14 cellular contexts compared by ENCODE assay signal in genomic region chr11:9095421-9095820, GRCh38. TPM values are rescaled to one million over a fixed set of nuclear protein-coding genes. Genes with fewer than 3 reads are reported as not detected.
A peak's percentile ranks its signal among the peaks of the same experiment; 100 is the strongest.
DNase-seq lines count a peak whose midpoint lies in the region; ATAC-seq, FAIRE-seq and TF ChIP-seq lines count a peak whose summit lies in the region.
"Had no signal": no experiment of that assay in that cellular context is flagged by ENCODE, and none has a peak within 500 bp of the region (broad histone marks: within the 10 kb centered on the region; RNA-seq: fewer than 3 reads in every experiment).

No MANE protein-coding gene starts in this region.

- H3K4me1 Mint-ChIP-seq in activated CD4-positive, alpha-beta T cell treated with anti-CD3 and anti-CD28 coated beads for 36 hours = no peaks in the 10 kb centered on the region

- POLR2A ChIA-PET in activated CD4-positive, alpha-beta T cell treated with anti-CD3 and anti-CD28 coated beads for 36 hours (lab: Charles Lee) = no interaction called here

- peak overlapping the region; percentile 65 for H3K18ac ChIP-seq in neuronal stem cell (ENCODE audit: low read length)

- no peaks in the 10 kb centered on the region for H3K79me2 ChIP-seq in GM23248 (ENCODE audit: insufficient read depth)

- no peaks in the 10 kb centered on the region for H3K36me3 Mint-ChIP-seq in activated CD4-positive, alpha-beta T cell treated with anti-CD3 and anti-CD28 coated beads for 36 hours (ENCODE audit: low read depth)
- H3K36me3 Mint-ChIP-seq: type B pancreatic cell had no signal

- ATAC-seq in activated CD4-positive, alpha-beta T cell treated with anti-CD3 and anti-CD28 coated beads for 36 hours = no peak
- no peak for ATAC-seq in GM21526 (IDR thresholded peaks at IDR 0.05; ENCODE audit: low FRiP score, unreplicated experiment)

- no peaks in the 10 kb centered on the region for H3K9me3 ChIP-seq in WERI-Rb-1 (ENCODE audit: severe bottlenecking)
- H3K9me3 ChIP-seq in neuronal stem cell (replicated peaks in 1 of 2; ENCODE audit: control insufficient read depth in 2 of 2, insufficient read depth in 1 of 2, low read depth in 1 of 2, low read length in 2 of 2) = no peaks in the 10 kb centered on the region
- no peaks in the 10 kb centered on the region for H3K9me3 ChIP-seq in GM23248 (ENCODE audit: low read depth)

- H3K36me3 ChIP-seq in WERI-Rb-1 (no peaks in the 10 kb centered on the region), neuronal stem cell (replicated peaks in 1 of 2; ENCODE audit: control insufficient read depth in 2 of 2, insufficient read depth in 2 of 2, low read length in 2 of 2) (no peaks in the 10 kb centered on the region), GM23248 (ENCODE audit: low read depth) (no peaks in the 10 kb centered on the region)

- peak; percentile 41 for DNase-seq in activated CD4-positive, alpha-beta T cell treated with anti-CD3 and anti-CD28 coated beads for 36 hours
- no peak for DNase-seq in activated CD4-positive, alpha-beta T cell treated with anti-CD3 and anti-CD28 coated beads, Interleukin-2, amount 50 U/mL, for 1 hour
- DNase-seq in GM18507 (ENCODE audit: extremely low spot score, insufficient read length, low read depth) (no peak), WERI-Rb-1 (peak; percentile 37), neuronal stem cell (ENCODE audit: low spot score) (no peak), amniotic stem cell (lab: John Stamatoyannopoulos, UW) (no peak), GM23248 (no peak)
- DNase-seq: activated T-cell treated with anti-CD3 and anti-CD28 coated beads for 4 hours, amygdala, NCI-H446 treated with DMSO at 0.1 percent for 48 hours, nephron progenitor cell had no signal

- no peak overlapping the region for H4K8ac ChIP-seq in neuronal stem cell (ENCODE audit: low read depth, low read length)

- CTCF ChIA-PET in activated CD4-positive, alpha-beta T cell treated with anti-CD3 and anti-CD28 coated beads for 36 hours (lab: Charles Lee) = interaction anchor here (0.6 to 2.8 kb wide), 7 partner anchors 9 to 326 kb away, joined by 3 to 12 read pairs (median 4); no protein-coding TSS in a partner anchor

- H3K4me2 ChIP-seq in neuronal stem cell (ENCODE audit: insufficient read depth, low read length, poor library complexity, severe bottlenecking) (no peak overlapping the region), GM23248 (ENCODE audit: unreplicated experiment) (no peak overlapping the region)

- WGBS in neuronal stem cell (ENCODE audit: extremely low coverage in 2 of 2, insufficient read length in 2 of 2, insufficient replicate concordance in 1 of 2), 2 donors = no CpG with 5 or more reads among the region's 12 CpGs
- WGBS in GM23248 (ENCODE audit: low coverage in 1 of 2, low lambda C conversion rate in 2 of 2, missing lambda C conversion rate in 2 of 2), 2 experiments = 86 to 90% methylated on average over 10 to 12 of the region's 12 CpGs

- H4K20me1 ChIP-seq in GM23248 (ENCODE audit: insufficient read depth) = no peaks in the 10 kb centered on the region

- no peak overlapping the region for H2BK5ac ChIP-seq in neuronal stem cell (ENCODE audit: low read length)

- H4K91ac ChIP-seq in neuronal stem cell (ENCODE audit: low read depth, low read length, poor library complexity) = no peak overlapping the region

- H3K4ac ChIP-seq in neuronal stem cell (ENCODE audit: low read length) = no peak overlapping the region

- H3K9ac ChIP-seq in neuronal stem cell (ENCODE audit: low read depth, low read length, poor library complexity) (no peak overlapping the region), GM23248 (no peak overlapping the region)

- in situ Hi-C loops in GM23248 (cut with MboI) = no loop called here

- H2BK120ac ChIP-seq in neuronal stem cell (ENCODE audit: low read depth, low read length) = no peak overlapping the region

- H2BK15ac ChIP-seq in neuronal stem cell (ENCODE audit: low read length) = no peak overlapping the region

- no peaks in the 10 kb centered on the region for H3F3A ChIP-seq in GM23248 (ENCODE audit: insufficient read depth)

- TF ChIP-seq CTCF in WERI-Rb-1 (IDR thresholded peaks at IDR 0.05; ENCODE audit: low read depth, low read length) = peak; percentile 72

- no peak overlapping the region for H3K27ac Mint-ChIP-seq in activated CD4-positive, alpha-beta T cell treated with anti-CD3 and anti-CD28 coated beads for 36 hours
- H3K27ac Mint-ChIP-seq: nephron progenitor cell, type B pancreatic cell had no signal

- peak overlapping the region; percentile 83 for H2AK5ac ChIP-seq in neuronal stem cell (ENCODE audit: low read depth, low read length)

- H3K27ac ChIP-seq in WERI-Rb-1 = no peak overlapping the region
- H3K27ac ChIP-seq in neuronal stem cell (replicated peaks; ENCODE audit: low read length) = no peak overlapping the region
- no peak overlapping the region for H3K27ac ChIP-seq in GM23248
- H3K27ac ChIP-seq: RWPE1 had no signal

- H3K4me1 ChIP-seq in neuronal stem cell (ENCODE audit: control insufficient read depth in 2 of 2, insufficient read depth in 1 of 2, low read depth in 1 of 2, low read length in 2 of 2) (peaks cover 3 to 5% of the 10 kb centered on the region in 2 donors), GM23248 (ENCODE audit: insufficient read depth) (no peaks in the 10 kb centered on the region)

- H2BK12ac ChIP-seq in neuronal stem cell (ENCODE audit: low read length) = peak overlapping the region; percentile 65

- no peak overlapping the region for H3K14ac ChIP-seq in neuronal stem cell (ENCODE audit: low read length)

- no peaks in the 10 kb centered on the region for H3K9me3 Mint-ChIP-seq in activated CD4-positive, alpha-beta T cell treated with anti-CD3 and anti-CD28 coated beads for 36 hours (ENCODE audit: low read depth)
- H3K9me3 Mint-ChIP-seq: nephron progenitor cell had no signal

- peak; percentile 42 for FAIRE-seq in GM18507 (lab: Jason Lieb, UNC)

- no peak overlapping the region for H3K4me3 Mint-ChIP-seq in activated CD4-positive, alpha-beta T cell treated with anti-CD3 and anti-CD28 coated beads for 36 hours
- H3K4me3 Mint-ChIP-seq: nephron progenitor cell, type B pancreatic cell had no signal

- H3K79me1 ChIP-seq in neuronal stem cell (ENCODE audit: low read depth, low read length) = no peaks in the 10 kb centered on the region

- intact Hi-C loops in activated CD4-positive, alpha-beta T cell treated with anti-CD3 and anti-CD28 coated beads for 36 hours (cut with DNase I, micrococcal nuclease) = no loop called here

- no peak overlapping the region for H2AFZ ChIP-seq in neuronal stem cell (ENCODE audit: low read length)
- no peak overlapping the region for H2AFZ ChIP-seq in GM23248

- H3K27me3 Mint-ChIP-seq in activated CD4-positive, alpha-beta T cell treated with anti-CD3 and anti-CD28 coated beads for 36 hours = peaks cover 33% of the 10 kb centered on the region

- H3K4me3 ChIP-seq in WERI-Rb-1 (ENCODE audit: low read depth, low read length) (no peak overlapping the region), neuronal stem cell (ENCODE audit: low read length in 2 of 2) (no peak overlapping the region), GM23248 (no peak overlapping the region)

- H3K23ac ChIP-seq in neuronal stem cell (ENCODE audit: low read depth, low read length, poor library complexity) = peak overlapping the region; percentile 8

- H3K9me2 ChIP-seq in GM23248 (ENCODE audit: insufficient read depth) = no peaks in the 10 kb centered on the region

- H3K27me3 ChIP-seq in WERI-Rb-1 (ENCODE audit: insufficient read depth, low read depth, severe bottlenecking) (peaks cover 2% of the 10 kb centered on the region), neuronal stem cell (ENCODE audit: control insufficient read depth in 3 of 3, insufficient read depth in 3 of 3, low read depth in 1 of 3, low read length in 3 of 3) (peaks cover 0 to 26% (median 8%) of the 10 kb centered on the region in 3 experiments), GM23248 (replicated peaks; ENCODE audit: insufficient read depth) (no peaks in the 10 kb centered on the region)

RNA-seq across cellular contexts. Expression of gene SCUBE2, which starts 4.0 kb away (rescaled TPM):
- total RNA-seq in activated CD4-positive, alpha-beta T cell treated with anti-CD3 and anti-CD28 coated beads for 36 hours = not detected
- 5.7 TPM for polyA plus RNA-seq in neuronal stem cell (2013, experiment 1 of 2)
- polyA plus RNA-seq in neuronal stem cell (2013, experiment 2 of 2) = 6.0 TPM
- 3.5 and 10.7 TPM in 2 replicates for total RNA-seq in GM23248 (2014; rRNA removed; shearing (Covaris generic))
- 0.67 and 1.3 TPM in 2 replicates for polyA plus RNA-seq in GM23248 (2016; fragmentation: Nextera tagmentation; extraction: Ambion mirVana)

Comparison
In these comparisons a context has a peak if more than half of its experiments do, and no peak if none do; other contexts are left out.
1. DNase-seq: peak in activated CD4-positive, alpha-beta T cell treated with anti-CD3 and anti-CD28 coated beads for 36 hours (single experiment) and WERI-Rb-1 (single experiment); none in activated CD4-positive, alpha-beta T cell treated with anti-CD3 and anti-CD28 coated beads, Interleukin-2, amount 50 U/mL, for 1 hour (single experiment), GM18507 (single experiment), neuronal stem cell (single experiment), amniotic stem cell (single experiment) and GM23248 (single experiment).